In the genomic region with DNA sequence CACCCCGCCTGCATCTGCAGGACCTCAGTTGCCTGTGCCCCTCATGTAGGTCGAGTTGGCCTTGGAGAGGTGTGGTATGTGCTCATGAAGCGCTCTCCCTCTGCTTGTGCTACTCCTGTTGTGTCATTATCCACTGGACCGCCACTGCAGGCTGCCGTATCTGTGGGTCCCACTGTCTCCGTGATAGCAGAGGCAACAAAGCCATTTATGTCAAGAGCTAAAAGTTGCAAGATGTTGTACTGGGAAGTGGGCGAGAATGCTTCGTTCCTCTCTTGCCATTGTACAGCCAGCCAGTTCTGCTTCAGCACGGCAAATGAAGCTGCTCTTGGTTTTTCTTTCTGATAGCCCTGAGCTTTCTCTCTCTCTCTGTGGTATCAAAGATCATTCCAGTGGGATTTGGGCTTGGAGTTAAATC, we compare ENCODE assay signal across 1 cellular context.
TF ChIP-seq lines count a peak whose summit lies in the region.

No MANE protein-coding gene starts in this region.

TF ChIP-seq in K562, 482 proteins besides CTCF, POLR2A, EP300 and RAD21:
- TF ChIP-seq, protein P1, sequence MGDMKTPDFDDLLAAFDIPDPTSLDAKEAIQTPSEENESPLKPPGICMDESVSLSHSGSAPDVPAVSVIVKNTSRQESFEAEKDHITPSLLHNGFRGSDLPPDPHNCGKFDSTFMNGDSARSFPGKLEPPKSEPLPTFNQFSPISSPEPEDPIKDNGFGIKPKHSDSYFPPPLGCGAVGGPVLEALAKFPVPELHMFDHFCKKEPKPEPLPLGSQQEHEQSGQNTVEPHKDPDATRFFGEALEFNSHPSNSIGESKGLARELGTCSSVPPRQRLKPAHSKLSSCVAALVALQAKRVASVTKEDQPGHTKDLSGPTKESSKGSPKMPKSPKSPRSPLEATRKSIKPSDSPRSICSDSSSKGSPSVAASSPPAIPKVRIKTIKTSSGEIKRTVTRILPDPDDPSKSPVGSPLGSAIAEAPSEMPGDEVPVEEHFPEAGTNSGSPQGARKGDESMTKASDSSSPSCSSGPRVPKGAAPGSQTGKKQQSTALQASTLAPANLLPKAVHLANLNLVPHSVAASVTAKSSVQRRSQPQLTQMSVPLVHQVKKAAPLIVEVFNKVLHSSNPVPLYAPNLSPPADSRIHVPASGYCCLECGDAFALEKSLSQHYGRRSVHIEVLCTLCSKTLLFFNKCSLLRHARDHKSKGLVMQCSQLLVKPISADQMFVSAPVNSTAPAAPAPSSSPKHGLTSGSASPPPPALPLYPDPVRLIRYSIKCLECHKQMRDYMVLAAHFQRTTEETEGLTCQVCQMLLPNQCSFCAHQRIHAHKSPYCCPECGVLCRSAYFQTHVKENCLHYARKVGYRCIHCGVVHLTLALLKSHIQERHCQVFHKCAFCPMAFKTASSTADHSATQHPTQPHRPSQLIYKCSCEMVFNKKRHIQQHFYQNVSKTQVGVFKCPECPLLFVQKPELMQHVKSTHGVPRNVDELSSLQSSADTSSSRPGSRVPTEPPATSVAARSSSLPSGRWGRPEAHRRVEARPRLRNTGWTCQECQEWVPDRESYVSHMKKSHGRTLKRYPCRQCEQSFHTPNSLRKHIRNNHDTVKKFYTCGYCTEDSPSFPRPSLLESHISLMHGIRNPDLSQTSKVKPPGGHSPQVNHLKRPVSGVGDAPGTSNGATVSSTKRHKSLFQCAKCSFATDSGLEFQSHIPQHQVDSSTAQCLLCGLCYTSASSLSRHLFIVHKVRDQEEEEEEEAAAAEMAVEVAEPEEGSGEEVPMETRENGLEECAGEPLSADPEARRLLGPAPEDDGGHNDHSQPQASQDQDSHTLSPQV (IDR thresholded peaks at IDR 0.05): 0 out of 2 replicates have a peak, but pooled peaks have one; percentile 36
- no peak for TF ChIP-seq BRD9 (IDR thresholded peaks at IDR 0.05; ENCODE audit: low read depth, partially characterized antibody)
- TF ChIP-seq, protein P2, sequence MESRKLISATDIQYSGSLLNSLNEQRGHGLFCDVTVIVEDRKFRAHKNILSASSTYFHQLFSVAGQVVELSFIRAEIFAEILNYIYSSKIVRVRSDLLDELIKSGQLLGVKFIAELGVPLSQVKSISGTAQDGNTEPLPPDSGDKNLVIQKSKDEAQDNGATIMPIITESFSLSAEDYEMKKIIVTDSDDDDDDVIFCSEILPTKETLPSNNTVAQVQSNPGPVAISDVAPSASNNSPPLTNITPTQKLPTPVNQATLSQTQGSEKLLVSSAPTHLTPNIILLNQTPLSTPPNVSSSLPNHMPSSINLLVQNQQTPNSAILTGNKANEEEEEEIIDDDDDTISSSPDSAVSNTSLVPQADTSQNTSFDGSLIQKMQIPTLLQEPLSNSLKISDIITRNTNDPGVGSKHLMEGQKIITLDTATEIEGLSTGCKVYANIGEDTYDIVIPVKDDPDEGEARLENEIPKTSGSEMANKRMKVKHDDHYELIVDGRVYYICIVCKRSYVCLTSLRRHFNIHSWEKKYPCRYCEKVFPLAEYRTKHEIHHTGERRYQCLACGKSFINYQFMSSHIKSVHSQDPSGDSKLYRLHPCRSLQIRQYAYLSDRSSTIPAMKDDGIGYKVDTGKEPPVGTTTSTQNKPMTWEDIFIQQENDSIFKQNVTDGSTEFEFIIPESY (CRISPR knock-in tag; IDR thresholded peaks at IDR 0.05): peak; percentile 75
- TF ChIP-seq RBBP5 (IDR thresholded peaks at IDR 0.05; ENCODE audit: borderline replicate concordance, insufficient read depth, low read length, poor library complexity, severe bottlenecking): no peak
- no peak for TF ChIP-seq MECOM (CRISPR knock-in tag; IDR thresholded peaks at IDR 0.05)
- no peak for TF ChIP-seq CAMTA2 (CRISPR knock-in tag; conservative IDR thresholded peaks at IDR 0.05)
- TF ChIP-seq, protein P3, sequence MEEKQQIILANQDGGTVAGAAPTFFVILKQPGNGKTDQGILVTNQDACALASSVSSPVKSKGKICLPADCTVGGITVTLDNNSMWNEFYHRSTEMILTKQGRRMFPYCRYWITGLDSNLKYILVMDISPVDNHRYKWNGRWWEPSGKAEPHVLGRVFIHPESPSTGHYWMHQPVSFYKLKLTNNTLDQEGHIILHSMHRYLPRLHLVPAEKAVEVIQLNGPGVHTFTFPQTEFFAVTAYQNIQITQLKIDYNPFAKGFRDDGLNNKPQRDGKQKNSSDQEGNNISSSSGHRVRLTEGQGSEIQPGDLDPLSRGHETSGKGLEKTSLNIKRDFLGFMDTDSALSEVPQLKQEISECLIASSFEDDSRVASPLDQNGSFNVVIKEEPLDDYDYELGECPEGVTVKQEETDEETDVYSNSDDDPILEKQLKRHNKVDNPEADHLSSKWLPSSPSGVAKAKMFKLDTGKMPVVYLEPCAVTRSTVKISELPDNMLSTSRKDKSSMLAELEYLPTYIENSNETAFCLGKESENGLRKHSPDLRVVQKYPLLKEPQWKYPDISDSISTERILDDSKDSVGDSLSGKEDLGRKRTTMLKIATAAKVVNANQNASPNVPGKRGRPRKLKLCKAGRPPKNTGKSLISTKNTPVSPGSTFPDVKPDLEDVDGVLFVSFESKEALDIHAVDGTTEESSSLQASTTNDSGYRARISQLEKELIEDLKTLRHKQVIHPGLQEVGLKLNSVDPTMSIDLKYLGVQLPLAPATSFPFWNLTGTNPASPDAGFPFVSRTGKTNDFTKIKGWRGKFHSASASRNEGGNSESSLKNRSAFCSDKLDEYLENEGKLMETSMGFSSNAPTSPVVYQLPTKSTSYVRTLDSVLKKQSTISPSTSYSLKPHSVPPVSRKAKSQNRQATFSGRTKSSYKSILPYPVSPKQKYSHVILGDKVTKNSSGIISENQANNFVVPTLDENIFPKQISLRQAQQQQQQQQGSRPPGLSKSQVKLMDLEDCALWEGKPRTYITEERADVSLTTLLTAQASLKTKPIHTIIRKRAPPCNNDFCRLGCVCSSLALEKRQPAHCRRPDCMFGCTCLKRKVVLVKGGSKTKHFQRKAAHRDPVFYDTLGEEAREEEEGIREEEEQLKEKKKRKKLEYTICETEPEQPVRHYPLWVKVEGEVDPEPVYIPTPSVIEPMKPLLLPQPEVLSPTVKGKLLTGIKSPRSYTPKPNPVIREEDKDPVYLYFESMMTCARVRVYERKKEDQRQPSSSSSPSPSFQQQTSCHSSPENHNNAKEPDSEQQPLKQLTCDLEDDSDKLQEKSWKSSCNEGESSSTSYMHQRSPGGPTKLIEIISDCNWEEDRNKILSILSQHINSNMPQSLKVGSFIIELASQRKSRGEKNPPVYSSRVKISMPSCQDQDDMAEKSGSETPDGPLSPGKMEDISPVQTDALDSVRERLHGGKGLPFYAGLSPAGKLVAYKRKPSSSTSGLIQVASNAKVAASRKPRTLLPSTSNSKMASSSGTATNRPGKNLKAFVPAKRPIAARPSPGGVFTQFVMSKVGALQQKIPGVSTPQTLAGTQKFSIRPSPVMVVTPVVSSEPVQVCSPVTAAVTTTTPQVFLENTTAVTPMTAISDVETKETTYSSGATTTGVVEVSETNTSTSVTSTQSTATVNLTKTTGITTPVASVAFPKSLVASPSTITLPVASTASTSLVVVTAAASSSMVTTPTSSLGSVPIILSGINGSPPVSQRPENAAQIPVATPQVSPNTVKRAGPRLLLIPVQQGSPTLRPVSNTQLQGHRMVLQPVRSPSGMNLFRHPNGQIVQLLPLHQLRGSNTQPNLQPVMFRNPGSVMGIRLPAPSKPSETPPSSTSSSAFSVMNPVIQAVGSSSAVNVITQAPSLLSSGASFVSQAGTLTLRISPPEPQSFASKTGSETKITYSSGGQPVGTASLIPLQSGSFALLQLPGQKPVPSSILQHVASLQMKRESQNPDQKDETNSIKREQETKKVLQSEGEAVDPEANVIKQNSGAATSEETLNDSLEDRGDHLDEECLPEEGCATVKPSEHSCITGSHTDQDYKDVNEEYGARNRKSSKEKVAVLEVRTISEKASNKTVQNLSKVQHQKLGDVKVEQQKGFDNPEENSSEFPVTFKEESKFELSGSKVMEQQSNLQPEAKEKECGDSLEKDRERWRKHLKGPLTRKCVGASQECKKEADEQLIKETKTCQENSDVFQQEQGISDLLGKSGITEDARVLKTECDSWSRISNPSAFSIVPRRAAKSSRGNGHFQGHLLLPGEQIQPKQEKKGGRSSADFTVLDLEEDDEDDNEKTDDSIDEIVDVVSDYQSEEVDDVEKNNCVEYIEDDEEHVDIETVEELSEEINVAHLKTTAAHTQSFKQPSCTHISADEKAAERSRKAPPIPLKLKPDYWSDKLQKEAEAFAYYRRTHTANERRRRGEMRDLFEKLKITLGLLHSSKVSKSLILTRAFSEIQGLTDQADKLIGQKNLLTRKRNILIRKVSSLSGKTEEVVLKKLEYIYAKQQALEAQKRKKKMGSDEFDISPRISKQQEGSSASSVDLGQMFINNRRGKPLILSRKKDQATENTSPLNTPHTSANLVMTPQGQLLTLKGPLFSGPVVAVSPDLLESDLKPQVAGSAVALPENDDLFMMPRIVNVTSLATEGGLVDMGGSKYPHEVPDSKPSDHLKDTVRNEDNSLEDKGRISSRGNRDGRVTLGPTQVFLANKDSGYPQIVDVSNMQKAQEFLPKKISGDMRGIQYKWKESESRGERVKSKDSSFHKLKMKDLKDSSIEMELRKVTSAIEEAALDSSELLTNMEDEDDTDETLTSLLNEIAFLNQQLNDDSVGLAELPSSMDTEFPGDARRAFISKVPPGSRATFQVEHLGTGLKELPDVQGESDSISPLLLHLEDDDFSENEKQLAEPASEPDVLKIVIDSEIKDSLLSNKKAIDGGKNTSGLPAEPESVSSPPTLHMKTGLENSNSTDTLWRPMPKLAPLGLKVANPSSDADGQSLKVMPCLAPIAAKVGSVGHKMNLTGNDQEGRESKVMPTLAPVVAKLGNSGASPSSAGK (IDR thresholded peaks at IDR 0.05): peak; percentile 44
- no peak for TF ChIP-seq ZNF780A (CRISPR knock-in tag; IDR thresholded peaks at IDR 0.05)
- TF ChIP-seq GTF2A2 (tag; IDR thresholded peaks at IDR 0.05): no peak
- TF ChIP-seq, protein P4, sequence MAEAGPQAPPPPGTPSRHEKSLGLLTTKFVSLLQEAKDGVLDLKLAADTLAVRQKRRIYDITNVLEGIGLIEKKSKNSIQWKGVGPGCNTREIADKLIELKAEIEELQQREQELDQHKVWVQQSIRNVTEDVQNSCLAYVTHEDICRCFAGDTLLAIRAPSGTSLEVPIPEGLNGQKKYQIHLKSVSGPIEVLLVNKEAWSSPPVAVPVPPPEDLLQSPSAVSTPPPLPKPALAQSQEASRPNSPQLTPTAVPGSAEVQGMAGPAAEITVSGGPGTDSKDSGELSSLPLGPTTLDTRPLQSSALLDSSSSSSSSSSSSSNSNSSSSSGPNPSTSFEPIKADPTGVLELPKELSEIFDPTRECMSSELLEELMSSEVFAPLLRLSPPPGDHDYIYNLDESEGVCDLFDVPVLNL (CRISPR knock-in tag; IDR thresholded peaks at IDR 0.05; ENCODE audit: low read depth): no peak
- TF ChIP-seq SMARCA4 (IDR thresholded peaks at IDR 0.05): 0 out of 2 replicates have a peak, but pooled peaks have one; percentile 15
- TF ChIP-seq, protein P5, sequence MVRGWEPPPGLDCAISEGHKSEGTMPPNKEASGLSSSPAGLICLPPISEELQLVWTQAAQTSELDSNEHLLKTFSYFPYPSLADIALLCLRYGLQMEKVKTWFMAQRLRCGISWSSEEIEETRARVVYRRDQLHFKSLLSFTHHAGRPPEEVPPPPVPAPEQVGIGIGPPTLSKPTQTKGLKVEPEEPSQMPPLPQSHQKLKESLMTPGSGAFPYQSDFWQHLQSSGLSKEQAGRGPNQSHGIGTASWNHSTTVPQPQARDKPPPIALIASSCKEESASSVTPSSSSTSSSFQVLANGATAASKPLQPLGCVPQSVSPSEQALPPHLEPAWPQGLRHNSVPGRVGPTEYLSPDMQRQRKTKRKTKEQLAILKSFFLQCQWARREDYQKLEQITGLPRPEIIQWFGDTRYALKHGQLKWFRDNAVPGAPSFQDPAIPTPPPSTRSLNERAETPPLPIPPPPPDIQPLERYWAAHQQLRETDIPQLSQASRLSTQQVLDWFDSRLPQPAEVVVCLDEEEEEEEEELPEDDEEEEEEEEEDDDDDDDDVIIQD (CRISPR knock-in tag; IDR thresholded peaks at IDR 0.05): no peak
- TF ChIP-seq SOX6 (IDR thresholded peaks at IDR 0.05): peak; percentile 10; the same call in 1 of the 2 replicates
